21 cellular contexts compared by ENCODE assay signal in genomic region chr7:44242091-44242490, GRCh38. TPM values are rescaled to one million over a fixed set of nuclear protein-coding genes. Genes with fewer than 3 reads are reported as not detected.
DNase-seq lines count a peak whose midpoint lies in the region; ATAC-seq, FAIRE-seq and TF ChIP-seq lines count a peak whose summit lies in the region.
"Had no signal": no experiment of that assay in that cellular context is flagged by ENCODE, and none has a peak within 500 bp of the region (broad histone marks: within the 10 kb centered on the region; RNA-seq: fewer than 3 reads in every experiment).

No MANE protein-coding gene starts in this region.

- H3K79me2 ChIP-seq in K562 (ENCODE audit: control insufficient read depth, insufficient read depth, low read length) = no peaks in the 10 kb centered on the region

- no peaks in the 10 kb centered on the region for H3K9me3 ChIP-seq in K562 (replicated peaks; ENCODE audit: control insufficient read depth, insufficient read depth, low read depth, low read length)
- H3K9me3 ChIP-seq in mesenchymal stem cell (ENCODE audit: control insufficient read depth, low read length) = no peaks in the 10 kb centered on the region
- no peaks in the 10 kb centered on the region for H3K9me3 ChIP-seq in pancreas
- H3K9me3 ChIP-seq: BLaER1 treated with 17β-estradiol and CSF1 and Interleukin-3, amounts not matched to agents 10 nM and 100 nM; Caco-2 had no signal

- no peak for TF ChIP-seq EP300 in K562 (IDR thresholded peaks at IDR 0.05; ENCODE audit: low read length)

- no peak overlapping the region for H2BK12ac ChIP-seq in mesenchymal stem cell (ENCODE audit: low read length in 2 of 2)

- H3K18ac ChIP-seq in mesenchymal stem cell (ENCODE audit: low read depth in 1 of 2, low read length in 2 of 2) = no peak overlapping the region

- no peaks in the 10 kb centered on the region for H3K9me1 ChIP-seq in K562 (ENCODE audit: control insufficient read depth, insufficient read depth, low read length)

- H2AFZ ChIP-seq in K562 (ENCODE audit: low read depth, low read length) (no peak overlapping the region), mesenchymal stem cell (ENCODE audit: low read depth, low read length) (peak overlapping the region; percentile 18)

- no peak overlapping the region for H3K4me2 ChIP-seq in K562 (ENCODE audit: insufficient read depth, low read length)
- no peak overlapping the region for H3K4me2 ChIP-seq in mesenchymal stem cell (ENCODE audit: low read length, poor library complexity, severe bottlenecking)

- no peak overlapping the region for H4K8ac ChIP-seq in mesenchymal stem cell (ENCODE audit: low read length)

- TF ChIP-seq RAD21 in K562 (CRISPR knock-in tag; conservative IDR thresholded peaks at IDR 0.05 in 1 of 2, IDR thresholded peaks at IDR 0.05 in 1 of 2) = no peak

- H3K4me3 ChIP-seq in K562 (no peak overlapping the region), mesenchymal stem cell (ENCODE audit: insufficient read depth in 1 of 2, low read depth in 1 of 2, low read length in 2 of 2) (no peak overlapping the region), pancreas (no peak overlapping the region)
- H3K4me3 ChIP-seq: BLaER1 treated with 17β-estradiol and CSF1 and Interleukin-3, amounts not matched to agents 10 nM and 100 nM had no signal

- no peak overlapping the region for H2BK120ac ChIP-seq in mesenchymal stem cell (ENCODE audit: low read depth, low read length)

- no peak overlapping the region for H3K4ac ChIP-seq in mesenchymal stem cell (ENCODE audit: low read depth in 1 of 2, low read length in 2 of 2)

- peak overlapping the region; percentile 21 for H2AK5ac ChIP-seq in mesenchymal stem cell (ENCODE audit: low read length, severe bottlenecking)

- intact Hi-C loops in K562 (cut with micrococcal nuclease) (loop anchor here (5.0 kb wide), 2 partner anchors 130 to 325 kb away; no protein-coding TSS in a partner anchor), pancreas (cut with DNase I) (loop anchor here in 2 of 3 donors (2.0 to 10.0 kb wide), 4 partner anchors 235 to 325 kb away; no protein-coding TSS in a partner anchor)

- H3K14ac ChIP-seq in mesenchymal stem cell (ENCODE audit: low read length in 2 of 2) = no peak overlapping the region

- H4K91ac ChIP-seq in mesenchymal stem cell (ENCODE audit: low read length) = peak overlapping the region; percentile 24

- in situ Hi-C loops in K562 (cut with MboI) = loop anchor here (10.0 kb wide), 1 partner anchor 233 kb away; no protein-coding TSS in a partner anchor

- WGBS in K562 (ENCODE audit: insufficient coverage, low coverage, missing lambda C conversion rate) = 5% methylated on average over 10 of the region's 10 CpGs
- WGBS in mesenchymal stem cell = 86% methylated on average over 8 of the region's 10 CpGs
- WGBS in pancreas, 2 donors = 62 to 78% methylated on average over 10 of the region's 10 CpGs

- no peak overlapping the region for H2BK5ac ChIP-seq in mesenchymal stem cell (ENCODE audit: low read depth, low read length, poor library complexity, severe bottlenecking)

- FAIRE-seq in K562 (lab: Jason Lieb, UNC) = no peak
- FAIRE-seq in pancreas (lab: Jason Lieb, UNC) = no peak
- FAIRE-seq: A204.1, D721Med, G401.6, GM12891, GM18507 had no signal

- ATAC-seq in K562 (no peak), HG02763 (IDR thresholded peaks at IDR 0.05; ENCODE audit: unreplicated experiment) (no peak), pancreas (no peak)
- ATAC-seq: CD8-positive, alpha-beta T cell had no signal

- H3K23ac ChIP-seq in mesenchymal stem cell (ENCODE audit: low read length in 2 of 2) = no peak overlapping the region

- no peak for TF ChIP-seq POLR2A in K562 (conservative IDR thresholded peaks at IDR 0.05)

- H3K27ac ChIP-seq in K562 (ENCODE audit: extremely low read depth, low read depth, low read length) (no peak overlapping the region), mesenchymal stem cell (ENCODE audit: low read length, poor library complexity, severe bottlenecking) (no peak overlapping the region), pancreas (no peak overlapping the region)

- CTCF ChIA-PET in K562 (lab: Yijun Ruan, JAX; ENCODE audit: low intra/inter-chr PET ratio) = interaction anchor here (1.3 kb wide), 1 partner anchor 323 kb away, joined by 7 read pairs; no protein-coding TSS in a partner anchor

- no peaks in the 10 kb centered on the region for H3K79me1 ChIP-seq in mesenchymal stem cell (replicated peaks; ENCODE audit: low read length, poor library complexity, severe bottlenecking)

- DNase-seq in K562 (ENCODE audit: extremely low read depth in 1 of 4, low spot score in 3 of 4) (no peak), mesenchymal stem cell (no peak), pancreas (no peak), AG20443 (ENCODE audit: low spot score) (no peak)
- DNase-seq: 8988T; ACHN; AML-193; Caco-2; Calu3; CD4-positive, alpha-beta T cell; CD8-positive, alpha-beta T cell; DMS79 treated with DMSO at 0.1 percent for 48 hours; GF-D8 had no signal

- H4K20me1 ChIP-seq in K562 (replicated peaks; ENCODE audit: control insufficient read depth, insufficient read depth, low read length) = peaks cover 8% of the 10 kb centered on the region; the same call in 1 of the 2 replicates
- H4K20me1 ChIP-seq: BLaER1 treated with 17β-estradiol and CSF1 and Interleukin-3, amounts not matched to agents 10 nM and 100 nM had no signal

- BruUV-seq in K562 (replicated peaks; lab: Mats Ljungman, UMichigan) = no TSS peak

- H3K36me3 ChIP-seq in K562 (ENCODE audit: control insufficient read depth, insufficient read depth, low read length) (no peaks in the 10 kb centered on the region), mesenchymal stem cell (ENCODE audit: control insufficient read depth in 1 of 2, insufficient read depth in 2 of 2, low read depth in 1 of 2, low read length in 2 of 2) (no peaks in the 10 kb centered on the region), pancreas (no peaks in the 10 kb centered on the region)
- H3K36me3 ChIP-seq: BLaER1 treated with 17β-estradiol and CSF1 and Interleukin-3, amounts not matched to agents 10 nM and 100 nM had no signal

- no peak for TF ChIP-seq CTCF in K562 (IDR thresholded peaks at IDR 0.05 in 2 of 3, conservative IDR thresholded peaks at IDR 0.05 in 1 of 3; ENCODE audit: insufficient read depth in 2 of 3, low read depth in 1 of 3, low read length in 3 of 3)
- no peak for TF ChIP-seq CTCF in pancreas (IDR thresholded peaks at IDR 0.05)

- POLR2A ChIA-PET in K562 (lab: Yijun Ruan, JAX) = interaction anchor here (0.6 kb wide), 3 partner anchors 9 to 213 kb away, joined by 3 to 4 read pairs (median 3); no protein-coding TSS in a partner anchor

- peaks cover 0 to 42% of the 10 kb centered on the region in 2 experiments; a peak in 3 of 5 replicates for H3K4me1 ChIP-seq in K562 (replicated peaks in 1 of 2; ENCODE audit: control insufficient read depth in 2 of 2, insufficient read depth in 2 of 2, low read length in 2 of 2)
- peaks cover 4% of the 10 kb centered on the region for H3K4me1 ChIP-seq in mesenchymal stem cell (ENCODE audit: control insufficient read depth, insufficient read depth, low read depth, low read length)
- no peaks in the 10 kb centered on the region for H3K4me1 ChIP-seq in pancreas
- H3K4me1 ChIP-seq: Caco-2 had no signal

- H2BK15ac ChIP-seq in mesenchymal stem cell (ENCODE audit: low read depth, poor library complexity, severe bottlenecking) = no peak overlapping the region

- H3K9ac ChIP-seq in K562 (ENCODE audit: insufficient read depth in 1 of 2, low read depth in 2 of 2, low read length in 2 of 2) (no peak overlapping the region; a peak in 1 of 4 replicates), mesenchymal stem cell (ENCODE audit: low read length) (no peak overlapping the region)

- H3K27me3 ChIP-seq in K562 (ENCODE audit: control insufficient read depth in 2 of 2, insufficient read depth in 2 of 2, low read length in 2 of 2) (peaks cover 24 to 60% of the 10 kb centered on the region in 2 experiments), mesenchymal stem cell (ENCODE audit: control insufficient read depth in 1 of 2, insufficient read depth in 1 of 2, low read length in 2 of 2) (peaks cover 11 to 52% of the 10 kb centered on the region in 2 experiments), pancreas (no peaks in the 10 kb centered on the region)
- H3K27me3 ChIP-seq: BLaER1 treated with 17β-estradiol and CSF1 and Interleukin-3, amounts not matched to agents 10 nM and 100 nM had no signal

RNA-seq across cellular contexts. Expression of gene YKT6, which starts 41.3 kb away (rescaled TPM):
- 52.9 and 122 TPM in 2 replicates for total RNA-seq in K562 (2011; cell fraction: chromatin; rRNA removed; ENCODE audit: low replicate concordance)
- 80.8 and 98.2 TPM in 2 replicates for total RNA-seq in K562 (2011; cell fraction: nucleolus; rRNA removed)
- 90.6 and 91.5 TPM in 2 replicates for total RNA-seq in K562 (2011; cell fraction: nucleoplasm; rRNA removed)
- total RNA-seq in K562 (2014; rRNA removed) (82.0 and 96.9 TPM in 2 replicates), K562 (2014; rRNA removed; fragmentation: Illumina TruSeq; extraction: Trizol) (52.0 and 57.7 TPM in 2 replicates), K562 (2015; rRNA removed; fragmentation: Illumina TruSeq; extraction: Trizol) (56.9 and 59.5 TPM in 2 replicates), K562 (2021) (73.2 and 80.6 TPM in 2 replicates), pancreas (10 to 100 TPM; 33.4 to 48.7 (median 38.8) TPM)
- polyA plus RNA-seq in K562 (2011; rRNA removed) (90.6 and 96.8 TPM in 2 replicates), K562 (2014; fragmentation: Illumina TruSeq; extraction: Trizol) (73.0 and 80.6 TPM in 2 replicates), K562 (2014; fragmentation: Nextera tagmentation; extraction: Ambion mirVana) (1 to 10 TPM; 1.6 to 2.8 TPM), K562 (2014; rRNA removed) (75.1 and 96.5 TPM in 2 replicates), pancreas (10 to 100 TPM; 27.7 to 31.3 TPM)
- 88.6 and 98.5 TPM in 2 replicates for polyA plus RNA-seq in K562 (2011; cell fraction: cytosol; rRNA removed)
- 128 and 156 TPM in 2 replicates for polyA plus RNA-seq in K562 (2011; cell fraction: nucleus; rRNA removed)
- 75.1 and 76.7 TPM in 2 replicates for polyA plus RNA-seq in K562 (2012)
- 46.0 and 54.8 TPM in 2 replicates for polyA minus RNA-seq in K562 (2011; rRNA and poly(A)+ RNA removed)
- polyA minus RNA-seq in K562 (2011; cell fraction: cytosol; rRNA and poly(A)+ RNA removed) = 25.1 and 28.8 TPM in 2 replicates
- polyA minus RNA-seq in K562 (2011; cell fraction: nucleus; rRNA and poly(A)+ RNA removed) = 46.4 and 60.2 TPM in 2 replicates
- 133 TPM for polyA plus RNA-seq in mesenchymal stem cell (2013, experiment 1 of 2)
- polyA plus RNA-seq in mesenchymal stem cell (2013, experiment 2 of 2) = 137 TPM

RNA-seq across cellular contexts. Expression of gene GCK, which starts 52.9 kb away (rescaled TPM):
- total RNA-seq in K562 (2011; cell fraction: chromatin; rRNA removed; ENCODE audit: low replicate concordance) = not detected in 2 replicates
- not detected in 2 replicates for total RNA-seq in K562 (2011; cell fraction: nucleolus; rRNA removed)
- not detected in 2 replicates for total RNA-seq in K562 (2011; cell fraction: nucleoplasm; rRNA removed)
- total RNA-seq in K562 (2014; rRNA removed) = 0.14 and 0.16 TPM in 2 replicates
- total RNA-seq in K562 (2014; rRNA removed; fragmentation: Illumina TruSeq; extraction: Trizol) = 0.18 TPM in 1 of 2 replicates, not detected in the other
- total RNA-seq in K562 (2015; rRNA removed; fragmentation: Illumina TruSeq; extraction: Trizol) = 0.11 TPM in 1 of 2 replicates, not detected in the other
- 0.11 and 0.22 TPM in 2 replicates for total RNA-seq in K562 (2021)
- polyA plus RNA-seq in K562 (2011; rRNA removed) = not detected in 2 replicates
- polyA plus RNA-seq in K562 (2011; cell fraction: cytosol; rRNA removed) = 0.04 and 0.09 TPM in 2 replicates
- 0.13 TPM in 1 of 2 replicates, not detected in the other for polyA plus RNA-seq in K562 (2011; cell fraction: nucleus; rRNA removed)
- 0.79 and 1.2 TPM in 2 replicates for polyA plus RNA-seq in K562 (2012)
- not detected in 2 replicates for polyA plus RNA-seq in K562 (2014; fragmentation: Illumina TruSeq; extraction: Trizol)
- polyA plus RNA-seq in K562 (2014; fragmentation: Nextera tagmentation; extraction: Ambion mirVana) = under 1 TPM; 0.25 to 0.55 TPM
- 0.13 and 0.35 TPM in 2 replicates for polyA plus RNA-seq in K562 (2014; rRNA removed)
- polyA minus RNA-seq in K562 (2011; rRNA and poly(A)+ RNA removed) = not detected in 2 replicates
- not detected in 2 replicates for polyA minus RNA-seq in K562 (2011; cell fraction: cytosol; rRNA and poly(A)+ RNA removed)
- not detected in 2 replicates for polyA minus RNA-seq in K562 (2011; cell fraction: nucleus; rRNA and poly(A)+ RNA removed)
- polyA plus RNA-seq in mesenchymal stem cell (2013, experiment 1 of 2) = 0.06 TPM
- polyA plus RNA-seq in mesenchymal stem cell (2013, experiment 2 of 2) = 0.10 TPM
- 1 to 10 TPM in 2 of 6 donors, under 1 TPM in 4; 0.57 to 2.0 (median 0.88) TPM for total RNA-seq in pancreas
- polyA plus RNA-seq in pancreas = 10 to 100 TPM in 1 of 2 donors, 1 to 10 TPM in 1; 6.9 to 18.2 TPM
- total RNA-seq: A673, Caco-2, Calu3 had no signal
